Comparison of ENCODE assay signal across 8 cellular contexts in the genomic region with DNA sequence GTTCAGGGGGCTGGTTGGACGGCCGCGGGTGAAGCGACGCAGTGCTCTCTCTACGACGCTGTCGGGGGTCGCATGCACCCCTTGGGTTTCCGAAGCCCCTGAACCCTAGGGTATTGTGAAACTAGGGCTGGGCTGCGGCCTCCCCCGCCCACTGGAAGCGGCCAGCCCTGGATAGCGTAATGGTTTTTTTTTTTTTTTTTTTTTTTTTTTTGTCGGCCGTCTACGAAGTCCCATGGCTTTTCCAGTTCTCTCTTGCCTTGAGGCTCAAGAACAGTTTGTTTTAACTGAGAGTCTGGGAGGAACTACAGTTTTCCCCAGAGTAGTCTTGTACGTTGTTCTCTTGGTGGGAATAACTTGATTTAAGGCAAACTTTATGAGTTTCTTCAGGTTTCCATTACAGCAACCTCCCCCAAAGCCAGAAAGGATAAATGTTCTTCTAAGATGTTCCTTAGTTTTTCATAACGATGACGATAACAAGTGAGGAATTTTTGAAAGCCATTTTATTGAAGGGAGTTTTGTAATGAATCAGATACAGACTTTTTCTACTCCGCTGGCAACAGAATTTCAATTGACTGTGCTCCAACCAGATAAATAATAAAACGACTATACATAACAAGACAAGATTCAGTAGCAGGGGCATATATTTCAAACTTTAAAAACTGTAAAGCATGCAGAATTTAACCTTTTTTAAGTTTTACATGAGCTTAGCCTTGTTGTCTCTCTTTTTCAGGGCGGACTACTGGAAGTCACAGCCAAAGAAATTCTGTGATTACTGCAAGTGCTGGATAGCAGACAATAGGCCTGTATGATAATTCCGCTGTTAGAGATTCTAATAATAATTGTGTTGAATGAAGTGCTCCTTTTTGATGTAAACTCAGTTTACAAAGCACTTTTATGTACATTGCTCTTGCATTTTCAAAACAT. TPM values are rescaled to one million over a fixed set of nuclear protein-coding genes. Genes with fewer than 3 reads are reported as not detected.
DNase-seq lines count a peak whose midpoint lies in the region; ATAC-seq and TF ChIP-seq lines count a peak whose summit lies in the region.

No MANE protein-coding gene starts in this region.

- H3K27ac Mint-ChIP-seq in naive B cell = peak overlapping the region; percentile 99 to 100 (median 100)

- peaks cover 0 to 13% (median 0%) of the 10 kb centered on the region in 7 donors for H3K9me3 Mint-ChIP-seq in naive B cell

- TF ChIP-seq POLR2A in erythroblast (IDR thresholded peaks at IDR 0.05; ENCODE audit: low read length) = no peak

- H3K4me3 Mint-ChIP-seq in naive B cell = peak overlapping the region; percentile 99 to 100 (median 100)

- H3K36me3 Mint-ChIP-seq in naive B cell = peaks cover 10 to 12% of the 10 kb centered on the region in 2 donors

- ATAC-seq in GM19463 (IDR thresholded peaks at IDR 0.05; ENCODE audit: unreplicated experiment) (peak; percentile 29), HG03460 (IDR thresholded peaks at IDR 0.05; ENCODE audit: unreplicated experiment) (peak; percentile 29), naive B cell (ENCODE audit: low read depth in 2 of 2) (peak; percentile 2 to 10)

- peaks cover 27 to 46% (median 34%) of the 10 kb centered on the region in 3 donors for H3K4me1 Mint-ChIP-seq in naive B cell

- DNase-seq in DMS79 (lab: John Stamatoyannopoulos, UW) = peak; percentile 19
- peak; percentile 45 to 85 for DNase-seq in SW 1271 (lab: John Stamatoyannopoulos, UW)
- peak; percentile 90 to 92 for DNase-seq in erythroblast (lab: John Stamatoyannopoulos, UW)
- DNase-seq in naive B cell = no peak
- DNase-seq in NCI-H1092 (lab: John Stamatoyannopoulos, UW) = no peak
- DNase-seq in stimulated activated CD4-positive, alpha-beta T cell treated with anti-CD3 and anti-CD28 coated beads, Interleukin-2, amount 100 ng/mL, for 48 hours = no peak

- H3K27me3 Mint-ChIP-seq in naive B cell = peaks cover 0 to 11% (median 0%) of the 10 kb centered on the region in 3 donors

RNA-seq across cellular contexts. Expression of gene WBP4, which starts 0.9 kb away (rescaled TPM):
- 1 to 10 TPM; 3.8 to 4.7 (median 4.2) TPM for polyA plus RNA-seq in naive B cell (ENCODE audit: low read depth in 6 of 6)

RNA-seq across cellular contexts. Expression of gene ELF1, which starts 43.1 kb away (rescaled TPM):
- 100 to 1,000 TPM; 127 to 183 (median 144) TPM for polyA plus RNA-seq in naive B cell (ENCODE audit: low read depth in 6 of 6)

Comparison
In these comparisons a context has a peak if more than half of its experiments do, and no peak if none do; other contexts are left out.
1. DNase-seq: peak in DMS79 (single experiment), SW 1271 (2 of 2) and erythroblast (2 of 2); none in naive B cell (single experiment), NCI-H1092 (single experiment) and stimulated activated CD4-positive, alpha-beta T cell treated with anti-CD3 and anti-CD28 coated beads, Interleukin-2, amount 100 ng/mL, for 48 hours (0 of 2).
2. Peak in every context shown above with its lines, with median percentiles within 50 percentile points of each other: ATAC-seq.